In the genomic region with DNA sequence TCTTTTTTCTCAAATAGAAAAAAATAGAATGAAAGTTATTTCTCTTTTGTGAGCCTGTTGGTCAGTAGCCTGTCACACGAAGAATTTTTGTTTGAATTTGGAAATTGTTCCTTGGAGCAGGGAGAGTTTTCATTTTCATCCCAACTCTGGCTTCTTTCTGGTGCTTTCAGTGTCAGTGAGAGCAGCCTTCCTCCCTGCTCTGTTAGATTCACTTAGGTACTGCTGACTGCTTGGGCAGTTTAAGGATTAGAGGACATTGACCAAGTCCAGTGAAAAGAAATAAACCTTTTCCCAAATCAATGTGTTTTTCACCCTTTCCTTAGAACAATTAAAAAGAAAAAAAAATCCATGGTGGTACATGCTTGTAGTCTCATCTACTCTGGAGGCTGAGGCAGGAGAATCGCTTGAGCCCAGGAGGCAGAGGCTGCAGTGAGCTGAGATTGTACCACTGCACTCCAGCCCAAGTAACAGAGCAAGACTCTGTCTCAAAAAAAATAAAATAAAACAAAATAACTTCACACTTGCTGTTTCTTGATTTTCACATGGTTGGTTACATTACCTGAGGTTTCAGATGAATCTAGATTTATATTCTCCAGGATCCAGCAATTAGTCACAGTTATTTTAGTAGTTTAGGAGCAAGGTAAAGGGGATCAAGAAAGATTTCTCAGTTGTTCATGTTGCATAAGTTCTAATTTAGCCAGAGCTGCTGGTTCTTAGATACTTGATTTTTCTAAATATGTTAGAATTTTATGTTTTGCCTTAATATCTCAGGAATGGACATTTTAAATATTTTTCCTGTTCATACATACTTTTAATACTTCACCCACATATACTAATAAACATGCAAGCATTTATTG, we compare ENCODE assay signal across 9 cellular contexts.
DNase-seq lines count a peak whose midpoint lies in the region; ATAC-seq, FAIRE-seq and TF ChIP-seq lines count a peak whose summit lies in the region.
"Had no signal": no experiment of that assay in that cellular context is flagged by ENCODE, and none has a peak within 500 bp of the region (broad histone marks: within the 10 kb centered on the region; RNA-seq: fewer than 3 reads in every experiment).

No MANE protein-coding gene starts in this region.

- peak overlapping the region; percentile 69 for H3K4me3 Mint-ChIP-seq in activated CD4-positive, alpha-beta T cell treated with anti-CD3 and anti-CD28 coated beads for 36 hours
- H3K4me3 Mint-ChIP-seq in astrocyte (ENCODE audit: unreplicated experiment): no peak overlapping the region

- ATAC-seq in activated CD4-positive, alpha-beta T cell treated with anti-CD3 and anti-CD28 coated beads for 36 hours: peak; percentile 22
- ATAC-seq in HG03460 (IDR thresholded peaks at IDR 0.05; ENCODE audit: unreplicated experiment) (peak; percentile 23), thoracic aorta (ENCODE audit: insufficient number of reproducible peaks, low FRiP score, low read depth) (no peak)

- no peak for TF ChIP-seq CTCF in astrocyte (IDR thresholded peaks at IDR 0.05; ENCODE audit: insufficient read depth, low read depth, low read length)
- TF ChIP-seq CTCF in thoracic aorta (IDR thresholded peaks at IDR 0.05): no peak

- H3K4me1 ChIP-seq in astrocyte (ENCODE audit: insufficient read depth, low read length) (peaks cover 15% of the 10 kb centered on the region), thoracic aorta (ENCODE audit: control insufficient read depth in 1 of 2, low read depth in 2 of 2) (peaks cover 36 to 64% of the 10 kb centered on the region in 2 donors)

- H3K36me3 Mint-ChIP-seq in activated CD4-positive, alpha-beta T cell treated with anti-CD3 and anti-CD28 coated beads for 36 hours (ENCODE audit: low read depth): no peaks in the 10 kb centered on the region
- H3K36me3 Mint-ChIP-seq in astrocyte (ENCODE audit: low read depth, unreplicated experiment): no peaks in the 10 kb centered on the region

- FAIRE-seq in astrocyte (lab: Jason Lieb, UNC): no peak
- FAIRE-seq: A204.1 had no signal

- H3K4me1 Mint-ChIP-seq in activated CD4-positive, alpha-beta T cell treated with anti-CD3 and anti-CD28 coated beads for 36 hours: peaks cover 49% of the 10 kb centered on the region
- peaks cover 22% of the 10 kb centered on the region for H3K4me1 Mint-ChIP-seq in astrocyte (ENCODE audit: low read depth, unreplicated experiment)

- DNase-seq in activated CD4-positive, alpha-beta T cell treated with anti-CD3 and anti-CD28 coated beads for 36 hours: no peak
- no peak for DNase-seq in activated CD4-positive, alpha-beta T cell treated with anti-CD3 and anti-CD28 coated beads, Interleukin-2, amount 50 U/mL, for 4 hours
- DNase-seq in astrocyte (ENCODE audit: low read depth): no peak
- no peak for DNase-seq in thoracic aorta (ENCODE audit: low spot score)
- no peak for DNase-seq in T-helper 9 cell
- DNase-seq in NCI-H2081 treated with DMSO at 0.1 percent for 48 hours (lab: John Stamatoyannopoulos, UW): no peak
- no peak for DNase-seq in NCI-H446 (lab: John Stamatoyannopoulos, UW)

- H3K9me3 ChIP-seq in astrocyte (ENCODE audit: insufficient read depth, low read depth, low read length): no peaks in the 10 kb centered on the region
- no peaks in the 10 kb centered on the region for H3K9me3 ChIP-seq in thoracic aorta

- CTCF ChIA-PET in activated CD4-positive, alpha-beta T cell treated with anti-CD3 and anti-CD28 coated beads for 36 hours (lab: Charles Lee): interaction anchor here (1.1 kb wide), 1 partner anchor 25 kb away, joined by 4 read pairs; no protein-coding TSS in a partner anchor

- H3K9ac ChIP-seq in astrocyte (ENCODE audit: low read length): no peak overlapping the region

- intact Hi-C loops in activated CD4-positive, alpha-beta T cell treated with anti-CD3 and anti-CD28 coated beads for 36 hours (cut with DNase I, micrococcal nuclease): loop anchor here (1.0 to 5.0 kb wide), 5 partner anchors 16 to 320 kb away; a partner anchor contains a TSS

- no peak overlapping the region for H2AFZ ChIP-seq in astrocyte (ENCODE audit: low read depth, low read length)

- no peak overlapping the region for H3K27ac ChIP-seq in astrocyte (ENCODE audit: low read depth, low read length)
- peak overlapping the region; percentile 28 to 58 for H3K27ac ChIP-seq in thoracic aorta

- POLR2A ChIA-PET in activated CD4-positive, alpha-beta T cell treated with anti-CD3 and anti-CD28 coated beads for 36 hours (lab: Charles Lee): interaction anchor here (1.2 kb wide), 1 partner anchor 17 kb away, joined by 3 read pairs; no protein-coding TSS in a partner anchor

- peak overlapping the region; percentile 88 for H3K27ac Mint-ChIP-seq in activated CD4-positive, alpha-beta T cell treated with anti-CD3 and anti-CD28 coated beads for 36 hours
- H3K27ac Mint-ChIP-seq in astrocyte (ENCODE audit: unreplicated experiment): peak overlapping the region; percentile 91

- no peaks in the 10 kb centered on the region for H4K20me1 ChIP-seq in astrocyte (ENCODE audit: insufficient read depth, low read length)

- H3K4me2 ChIP-seq in astrocyte (ENCODE audit: low read length): peak overlapping the region; percentile 79

- H3K27me3 ChIP-seq in astrocyte (ENCODE audit: insufficient read depth, low read length) (no peaks in the 10 kb centered on the region), thoracic aorta (replicated peaks; ENCODE audit: insufficient read depth) (no peaks in the 10 kb centered on the region)

- H3K36me3 ChIP-seq in astrocyte (ENCODE audit: insufficient read depth, low read length) (no peaks in the 10 kb centered on the region), thoracic aorta (no peaks in the 10 kb centered on the region)

- H3K9me3 Mint-ChIP-seq in activated CD4-positive, alpha-beta T cell treated with anti-CD3 and anti-CD28 coated beads for 36 hours (ENCODE audit: low read depth): no peaks in the 10 kb centered on the region
- H3K9me3 Mint-ChIP-seq in astrocyte (ENCODE audit: unreplicated experiment): no peaks in the 10 kb centered on the region

- H3K79me2 ChIP-seq in astrocyte (ENCODE audit: insufficient read depth, low read length): no peaks in the 10 kb centered on the region

- H3K27me3 Mint-ChIP-seq in activated CD4-positive, alpha-beta T cell treated with anti-CD3 and anti-CD28 coated beads for 36 hours: no peaks in the 10 kb centered on the region
- no peaks in the 10 kb centered on the region for H3K27me3 Mint-ChIP-seq in astrocyte (ENCODE audit: low read depth, unreplicated experiment)

- H3K4me3 ChIP-seq in astrocyte (ENCODE audit: insufficient read depth, low read depth, low read length) (no peak overlapping the region), thoracic aorta (no peak overlapping the region)
